In genomic region chr12:27014085-27014858, GRCh38 we compare ENCODE assay signal across 8 cellular contexts. TPM values are rescaled to one million over a fixed set of nuclear protein-coding genes. Genes with fewer than 3 reads are reported as not detected.
DNase-seq lines count a peak whose midpoint lies in the region; ATAC-seq, FAIRE-seq and TF ChIP-seq lines count a peak whose summit lies in the region.

TSS of gene TM7SF3 (minus strand) at chr12:27014384. CDS start at chr12:27014168, 216 bp downstream.

- 0 to 1% (median 0%) methylated on average over 54 to 71 of the region's 71 CpGs for WGBS in small intestine, 3 donors

- peak; percentile 92 for DNase-seq in AG08395 (ENCODE audit: low spot score)
- peak; percentile 100 for DNase-seq in NCI-H2196 (lab: John Stamatoyannopoulos, UW; ENCODE audit: unreplicated experiment)
- peak; percentile 89 to 91 for DNase-seq in breast epithelium (ENCODE audit: low spot score in 2 of 2)
- peak; percentile 95 for DNase-seq in small intestine

- H3K4me1 ChIP-seq in breast epithelium (peaks cover 0 to 3% of the 10 kb centered on the region in 2 donors), iPS-20b (ENCODE audit: insufficient read depth, low read length) (peaks cover 21% of the 10 kb centered on the region), small intestine (ENCODE audit: control insufficient read depth in 2 of 2, insufficient read depth in 1 of 2, low read depth in 1 of 2, low read length in 1 of 2) (peaks cover 0 to 5% of the 10 kb centered on the region in 2 donors)

- H3K27me3 ChIP-seq in breast epithelium: no peaks in the 10 kb centered on the region
- no peaks in the 10 kb centered on the region for H3K27me3 ChIP-seq in iPS-20b (ENCODE audit: insufficient read depth, low read length)
- H3K27me3 ChIP-seq in small intestine (ENCODE audit: control insufficient read depth in 2 of 2, insufficient read depth in 2 of 2, low read length in 2 of 2): no peaks in the 10 kb centered on the region

- intact Hi-C loops in breast epithelium (cut with DNase I; ENCODE audit: low total_unique reads): no loop called here

- no peak for FAIRE-seq in small intestine (lab: Jason Lieb, UNC)

- no peak for TF ChIP-seq POLR2A in breast epithelium (IDR thresholded peaks at IDR 0.05)

- TF ChIP-seq CTCF in VCaP (conservative IDR thresholded peaks at IDR 0.05) (peak; percentile 99), breast epithelium (IDR thresholded peaks at IDR 0.05) (peak; percentile 75 to 96 (median 83))

- H3K36me3 ChIP-seq in breast epithelium (no peaks in the 10 kb centered on the region), iPS-20b (ENCODE audit: insufficient read depth, low read depth, low read length) (no peaks in the 10 kb centered on the region), small intestine (ENCODE audit: control insufficient read depth in 2 of 2, insufficient read depth in 2 of 2, low read length in 2 of 2) (no peaks in the 10 kb centered on the region)

- H3K9me3 ChIP-seq in breast epithelium (no peaks in the 10 kb centered on the region), iPS-20b (ENCODE audit: insufficient read depth, low read depth, low read length) (no peaks in the 10 kb centered on the region), small intestine (ENCODE audit: control insufficient read depth, low read depth) (no peaks in the 10 kb centered on the region)

- H3K4me3 ChIP-seq in breast epithelium: peak within 1 kb of the TSS; percentile 87 to 89 (median 88)
- H3K4me3 ChIP-seq in iPS-20b (ENCODE audit: low read length): peak within 1 kb of the TSS; percentile 94
- H3K4me3 ChIP-seq in small intestine (ENCODE audit: low read depth in 1 of 2, low read length in 2 of 2): peak within 1 kb of the TSS; percentile 85 to 91

- peak within 1 kb of the TSS; percentile 85 for H3K9ac ChIP-seq in iPS-20b (ENCODE audit: low read depth, low read length)

- H3K27ac ChIP-seq in VCaP (peak within 1 kb of the TSS; percentile 87), breast epithelium (peak within 1 kb of the TSS; percentile 94 to 96), iPS-20b (ENCODE audit: low read length) (peak within 1 kb of the TSS; percentile 48), small intestine (ENCODE audit: low read depth in 1 of 2, low read length in 1 of 2) (peak within 1 kb of the TSS; percentile 91 to 96)

- ATAC-seq in GM18907 (IDR thresholded peaks at IDR 0.05; ENCODE audit: unreplicated experiment) (peak; percentile 85), HG03139 (IDR thresholded peaks at IDR 0.05; ENCODE audit: unreplicated experiment) (peak; percentile 76)

RNA-seq across cellular contexts. Expression of gene TM7SF3, which starts in this region (rescaled TPM):
- 10 to 100 TPM; 40.2 to 60.0 (median 56.1) TPM for total RNA-seq in breast epithelium
- 10 to 100 TPM in 2 of 3 donors, 1 to 10 TPM in 1; 9.2 to 40.9 (median 20.5) TPM for polyA plus RNA-seq in small intestine

Comparison
In these comparisons a context has a peak if more than half of its experiments do, and no peak if none do; other contexts are left out.
1. Peak in every context shown above with its lines: DNase-seq, ATAC-seq, H3K4me3 ChIP-seq and H3K27ac ChIP-seq.